ENCODE assay signal across 1 cellular context in the genomic region with DNA sequence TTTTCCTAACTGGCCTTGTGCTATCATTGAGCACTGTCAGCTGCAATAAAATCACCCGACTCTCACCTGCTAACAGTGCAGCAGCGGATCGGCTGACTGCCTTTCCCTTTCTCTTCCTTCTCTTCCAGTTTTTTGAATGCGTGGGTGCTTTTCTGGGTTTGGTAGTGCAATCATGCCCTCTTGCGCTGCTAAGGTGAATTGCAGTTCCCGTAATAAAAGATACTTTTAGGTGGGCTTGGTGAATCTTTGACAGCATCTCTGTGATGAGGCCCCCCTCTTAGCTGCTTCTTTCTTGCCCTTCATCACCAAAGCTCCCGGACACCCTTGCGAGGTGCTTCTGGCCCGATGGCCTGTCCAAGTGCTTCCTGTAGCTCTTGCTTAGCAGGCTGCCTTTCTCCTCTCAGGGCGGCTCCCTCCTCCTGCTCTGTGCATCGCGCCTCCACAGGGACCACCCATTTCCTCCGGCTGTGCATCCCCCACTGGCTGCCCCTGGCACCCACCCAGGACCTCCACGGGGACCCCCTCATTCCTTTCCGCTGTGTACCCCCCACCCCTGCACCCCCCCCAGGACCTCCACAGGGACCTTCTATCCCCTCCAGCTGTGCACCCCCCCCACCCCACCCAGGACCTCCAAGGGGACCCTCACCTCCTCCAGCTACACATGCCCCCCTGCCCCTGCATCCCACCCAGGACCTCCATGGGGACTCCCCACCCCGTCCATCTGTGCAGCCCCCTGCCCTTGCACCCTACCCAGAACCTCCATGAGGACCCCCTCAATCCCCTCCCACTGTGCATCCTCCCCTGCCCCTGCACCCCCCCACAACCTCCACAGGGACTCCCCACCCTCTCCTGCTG.
TF ChIP-seq lines count a peak whose summit lies in the region.

No MANE protein-coding gene starts in this region.

TF ChIP-seq in GM23338, 12 proteins besides CTCF, POLR2A, EP300 and RAD21 (continued from another document):
- TF ChIP-seq, protein P1, sequence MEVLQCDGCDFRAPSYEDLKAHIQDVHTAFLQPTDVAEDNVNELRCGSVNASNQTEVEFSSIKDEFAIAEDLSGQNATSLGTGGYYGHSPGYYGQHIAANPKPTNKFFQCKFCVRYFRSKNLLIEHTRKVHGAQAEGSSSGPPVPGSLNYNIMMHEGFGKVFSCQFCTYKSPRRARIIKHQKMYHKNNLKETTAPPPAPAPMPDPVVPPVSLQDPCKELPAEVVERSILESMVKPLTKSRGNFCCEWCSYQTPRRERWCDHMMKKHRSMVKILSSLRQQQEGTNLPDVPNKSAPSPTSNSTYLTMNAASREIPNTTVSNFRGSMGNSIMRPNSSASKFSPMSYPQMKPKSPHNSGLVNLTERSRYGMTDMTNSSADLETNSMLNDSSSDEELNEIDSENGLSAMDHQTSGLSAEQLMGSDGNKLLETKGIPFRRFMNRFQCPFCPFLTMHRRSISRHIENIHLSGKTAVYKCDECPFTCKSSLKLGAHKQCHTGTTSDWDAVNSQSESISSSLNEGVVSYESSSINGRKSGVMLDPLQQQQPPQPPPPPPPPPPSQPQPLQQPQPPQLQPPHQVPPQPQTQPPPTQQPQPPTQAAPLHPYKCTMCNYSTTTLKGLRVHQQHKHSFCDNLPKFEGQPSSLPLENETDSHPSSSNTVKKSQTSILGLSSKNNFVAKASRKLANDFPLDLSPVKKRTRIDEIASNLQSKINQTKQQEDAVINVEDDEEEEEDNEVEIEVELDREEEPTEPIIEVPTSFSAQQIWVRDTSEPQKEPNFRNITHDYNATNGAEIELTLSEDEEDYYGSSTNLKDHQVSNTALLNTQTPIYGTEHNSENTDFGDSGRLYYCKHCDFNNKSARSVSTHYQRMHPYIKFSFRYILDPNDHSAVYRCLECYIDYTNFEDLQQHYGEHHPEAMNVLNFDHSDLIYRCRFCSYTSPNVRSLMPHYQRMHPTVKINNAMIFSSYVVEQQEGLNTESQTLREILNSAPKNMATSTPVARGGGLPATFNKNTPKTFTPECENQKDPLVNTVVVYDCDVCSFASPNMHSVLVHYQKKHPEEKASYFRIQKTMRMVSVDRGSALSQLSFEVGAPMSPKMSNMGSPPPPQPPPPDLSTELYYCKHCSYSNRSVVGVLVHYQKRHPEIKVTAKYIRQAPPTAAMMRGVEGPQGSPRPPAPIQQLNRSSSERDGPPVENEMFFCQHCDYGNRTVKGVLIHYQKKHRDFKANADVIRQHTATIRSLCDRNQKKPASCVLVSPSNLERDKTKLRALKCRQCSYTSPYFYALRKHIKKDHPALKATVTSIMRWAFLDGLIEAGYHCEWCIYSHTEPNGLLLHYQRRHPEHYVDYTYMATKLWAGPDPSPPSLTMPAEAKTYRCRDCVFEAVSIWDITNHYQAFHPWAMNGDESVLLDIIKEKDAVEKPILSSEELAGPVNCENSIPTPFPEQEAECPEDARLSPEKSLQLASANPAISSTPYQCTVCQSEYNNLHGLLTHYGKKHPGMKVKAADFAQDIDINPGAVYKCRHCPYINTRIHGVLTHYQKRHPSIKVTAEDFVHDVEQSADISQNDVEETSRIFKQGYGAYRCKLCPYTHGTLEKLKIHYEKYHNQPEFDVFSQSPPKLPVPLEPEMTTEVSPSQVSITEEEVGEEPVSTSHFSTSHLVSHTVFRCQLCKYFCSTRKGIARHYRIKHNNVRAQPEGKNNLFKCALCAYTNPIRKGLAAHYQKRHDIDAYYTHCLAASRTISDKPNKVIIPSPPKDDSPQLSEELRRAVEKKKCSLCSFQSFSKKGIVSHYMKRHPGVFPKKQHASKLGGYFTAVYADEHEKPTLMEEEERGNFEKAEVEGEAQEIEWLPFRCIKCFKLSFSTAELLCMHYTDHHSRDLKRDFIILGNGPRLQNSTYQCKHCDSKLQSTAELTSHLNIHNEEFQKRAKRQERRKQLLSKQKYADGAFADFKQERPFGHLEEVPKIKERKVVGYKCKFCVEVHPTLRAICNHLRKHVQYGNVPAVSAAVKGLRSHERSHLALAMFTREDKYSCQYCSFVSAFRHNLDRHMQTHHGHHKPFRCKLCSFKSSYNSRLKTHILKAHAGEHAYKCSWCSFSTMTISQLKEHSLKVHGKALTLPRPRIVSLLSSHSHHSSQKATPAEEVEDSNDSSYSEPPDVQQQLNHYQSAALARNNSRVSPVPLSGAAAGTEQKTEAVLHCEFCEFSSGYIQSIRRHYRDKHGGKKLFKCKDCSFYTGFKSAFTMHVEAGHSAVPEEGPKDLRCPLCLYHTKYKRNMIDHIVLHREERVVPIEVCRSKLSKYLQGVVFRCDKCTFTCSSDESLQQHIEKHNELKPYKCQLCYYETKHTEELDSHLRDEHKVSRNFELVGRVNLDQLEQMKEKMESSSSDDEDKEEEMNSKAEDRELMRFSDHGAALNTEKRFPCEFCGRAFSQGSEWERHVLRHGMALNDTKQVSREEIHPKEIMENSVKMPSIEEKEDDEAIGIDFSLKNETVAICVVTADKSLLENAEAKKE (CRISPR knock-in tag; IDR thresholded peaks at IDR 0.05), result no peak
- no peak for TF ChIP-seq CREB1 (CRISPR knock-in tag; IDR thresholded peaks at IDR 0.05; ENCODE audit: low read depth)
- TF ChIP-seq ZNF114 (CRISPR knock-in tag; IDR thresholded peaks at IDR 0.05), result no peak
- no peak for TF ChIP-seq STAT1 (IDR thresholded peaks at IDR 0.05; ENCODE audit: unreplicated experiment)
